Comparison of ENCODE assay signal across 8 cellular contexts in the genomic region with DNA sequence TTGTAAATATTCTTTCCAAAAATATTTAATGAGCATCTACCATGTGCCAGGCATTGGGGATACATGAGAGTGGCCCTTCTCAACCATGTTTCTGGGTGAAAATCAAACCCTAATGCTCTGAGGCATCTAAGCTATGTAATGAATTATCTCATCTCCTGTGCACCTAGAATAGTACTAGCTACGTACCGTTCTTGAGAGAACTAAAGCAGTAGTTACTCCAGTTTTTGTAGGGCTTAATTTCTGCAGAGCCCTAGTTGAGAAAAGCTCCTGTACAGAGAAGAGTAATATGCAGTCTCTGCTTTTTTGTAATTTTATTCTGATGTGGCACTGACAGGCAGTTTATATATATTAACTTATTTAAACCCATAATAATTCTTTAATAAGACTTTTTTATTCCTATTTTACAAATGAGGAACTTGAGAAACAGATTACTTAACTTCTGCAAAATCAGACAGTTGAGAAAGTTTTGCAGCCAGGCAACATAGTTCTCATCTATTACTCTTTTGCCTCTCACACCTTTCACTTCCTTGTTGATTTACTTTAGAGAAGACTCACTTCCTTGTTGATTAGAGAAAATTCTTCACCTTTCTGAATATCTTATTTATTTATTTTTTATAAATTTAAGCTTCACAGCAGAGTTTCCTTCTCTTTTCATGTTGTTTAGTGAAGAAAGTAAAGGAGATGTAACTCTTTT. TPM values are rescaled to one million over a fixed set of nuclear protein-coding genes. Genes with fewer than 3 reads are reported as not detected.
DNase-seq lines count a peak whose midpoint lies in the region; ATAC-seq, FAIRE-seq and TF ChIP-seq lines count a peak whose summit lies in the region.

No MANE protein-coding gene starts in this region.

- in situ Hi-C loops in gastrocnemius medialis (cut with MboI; ENCODE audit: low sequenced_read_pairs in 4 of 4): no loop called here

- H3K36me3 ChIP-seq in BLaER1: no peaks in the 10 kb centered on the region
- H3K36me3 ChIP-seq in esophagus muscularis mucosa: no peaks in the 10 kb centered on the region
- H3K36me3 ChIP-seq in gastrocnemius medialis: no peaks in the 10 kb centered on the region

- TF ChIP-seq CTCF in esophagus muscularis mucosa (IDR thresholded peaks at IDR 0.05): no peak
- no peak for TF ChIP-seq CTCF in gastrocnemius medialis (IDR thresholded peaks at IDR 0.05 in 4 of 5, conservative IDR thresholded peaks at IDR 0.05 in 1 of 5)

- H3K9me3 ChIP-seq in BLaER1: no peaks in the 10 kb centered on the region
- H3K9me3 ChIP-seq in esophagus muscularis mucosa: no peaks in the 10 kb centered on the region
- no peaks in the 10 kb centered on the region for H3K9me3 ChIP-seq in gastrocnemius medialis

- no peak for TF ChIP-seq EP300 in esophagus muscularis mucosa (IDR thresholded peaks at IDR 0.05)

- ATAC-seq in GM19467 (IDR thresholded peaks at IDR 0.05; ENCODE audit: unreplicated experiment) (peak; percentile 33), HG03571 (IDR thresholded peaks at IDR 0.05; ENCODE audit: unreplicated experiment) (peak; percentile 44), gastrocnemius medialis (no peak)

- H3K4me3 ChIP-seq in BLaER1 (no peak overlapping the region), esophagus muscularis mucosa (no peak overlapping the region), gastrocnemius medialis (no peak overlapping the region)

- H3K4me1 ChIP-seq in BLaER1 (peaks cover 35% of the 10 kb centered on the region), esophagus muscularis mucosa (peaks cover 37 to 68% (median 64%) of the 10 kb centered on the region in 4 donors), gastrocnemius medialis (peaks cover 47 to 49% of the 10 kb centered on the region in 2 donors)

- DNase-seq in esophagus muscularis mucosa (ENCODE audit: extremely low spot score) (no peak), EL (no peak), HuH-7 (ENCODE audit: low spot score) (no peak), gastrocnemius medialis (no peak)

- FAIRE-seq in colon (lab: Jason Lieb, UNC): peak; percentile 45

- H3K27ac ChIP-seq in BLaER1 (no peak overlapping the region), esophagus muscularis mucosa (replicated peaks in 1 of 4) (peak overlapping the region in 1 of 4 donors; percentile 27), gastrocnemius medialis (no peak overlapping the region)

- no peak for TF ChIP-seq POLR2A in esophagus muscularis mucosa (IDR thresholded peaks at IDR 0.05; ENCODE audit: low read depth)
- no peak for TF ChIP-seq POLR2A in gastrocnemius medialis (IDR thresholded peaks at IDR 0.05)

- H4K20me1 ChIP-seq in BLaER1: peaks cover 76% of the 10 kb centered on the region

- no peak overlapping the region for H3K9ac ChIP-seq in BLaER1

- 11% methylated on average over 2 of the region's 2 CpGs for whole genome bisulfite sequencing in esophagus muscularis mucosa

- intact Hi-C loops in esophagus muscularis mucosa (cut with DNase I) (no loop called here), gastrocnemius medialis (cut with DNase I; ENCODE audit: low total_unique reads) (loop anchor here (5.0 to 10.0 kb wide), 2 partner anchors 43 to 540 kb away; a partner anchor contains a TSS)

- no peaks in the 10 kb centered on the region for H3K27me3 ChIP-seq in BLaER1
- H3K27me3 ChIP-seq in esophagus muscularis mucosa: no peaks in the 10 kb centered on the region
- no peaks in the 10 kb centered on the region for H3K27me3 ChIP-seq in gastrocnemius medialis

- H3K4me2 ChIP-seq in BLaER1: peak overlapping the region; percentile 90

RNA-seq across cellular contexts. Expression of a gene that starts 3.1 kb away (rescaled TPM):
- 10 to 100 TPM; 30.5 to 49.0 (median 43.6) TPM for total RNA-seq in esophagus muscularis mucosa
- 10 to 100 TPM; 11.2 to 17.7 (median 12.5) TPM for total RNA-seq in gastrocnemius medialis

Comparison
In these comparisons a context has a peak if more than half of its experiments do, and no peak if none do; other contexts are left out.
1. ATAC-seq: peak in GM19467 (single experiment) and HG03571 (single experiment); none in gastrocnemius medialis (0 of 2).